ENCODE assay signal across 9 cellular contexts in genomic region chr3:10334461-10334860, GRCh38. TPM values are rescaled to one million over a fixed set of nuclear protein-coding genes. Genes with fewer than 3 reads are reported as not detected.
A peak's percentile ranks its signal among the peaks of the same experiment; 100 is the strongest.
DNase-seq lines count a peak whose midpoint lies in the region; ATAC-seq and TF ChIP-seq lines count a peak whose summit lies in the region.
"Had no signal": no experiment of that assay in that cellular context is flagged by ENCODE, and none has a peak within 500 bp of the region (broad histone marks: within the 10 kb centered on the region; RNA-seq: fewer than 3 reads in every experiment).

No MANE protein-coding gene starts in this region.

- CTCF ChIA-PET in CD8-positive, alpha-beta memory T cell (lab: Charles Lee): interaction anchor here (1.0 to 1.3 kb wide), 2 partner anchors 13 to 406 kb away, joined by 3 read pairs; partner anchors contain the start of gene SEC13

- H3K27ac ChIP-seq in RWPE2 (ENCODE audit: poor library complexity, severe bottlenecking) (no peak overlapping the region), foreskin keratinocyte (no peak overlapping the region)
- no peak overlapping the region for H3K27ac ChIP-seq in CD8-positive, alpha-beta memory T cell (ENCODE audit: low read depth, low read length)

- H3K4me1 ChIP-seq in RWPE2 (ENCODE audit: insufficient read depth, poor library complexity, severe bottlenecking): no peaks in the 10 kb centered on the region
- no peaks in the 10 kb centered on the region for H3K4me1 ChIP-seq in foreskin keratinocyte
- H3K4me1 ChIP-seq in CD8-positive, alpha-beta memory T cell (ENCODE audit: insufficient read depth, low read length): no peaks in the 10 kb centered on the region

- H3K36me3 Mint-ChIP-seq in CD8-positive, alpha-beta memory T cell: peaks cover 0 to under 1% (median 0%) of the 10 kb centered on the region in 3 donors

- peaks cover 0 to 5% (median 4%) of the 10 kb centered on the region in 3 donors for H3K4me1 Mint-ChIP-seq in CD8-positive, alpha-beta memory T cell

- H3K4me3 ChIP-seq in RWPE2 (ENCODE audit: severe bottlenecking): no peak overlapping the region
- no peak overlapping the region for H3K4me3 ChIP-seq in CD8-positive, alpha-beta memory T cell (ENCODE audit: low read length)

- no peaks in the 10 kb centered on the region for H3K36me3 ChIP-seq in RWPE2 (ENCODE audit: low read depth)
- no peaks in the 10 kb centered on the region for H3K36me3 ChIP-seq in CD8-positive, alpha-beta memory T cell (ENCODE audit: insufficient read depth, low read length)

- no peaks in the 10 kb centered on the region for H3K9me3 Mint-ChIP-seq in CD8-positive, alpha-beta memory T cell

- TF ChIP-seq CTCF in RWPE2 (IDR thresholded peaks at IDR 0.05; ENCODE audit: poor library complexity, severe bottlenecking): no peak
- TF ChIP-seq CTCF in foreskin keratinocyte (conservative IDR thresholded peaks at IDR 0.05): peak; percentile 43

- peaks cover 9 to 15% of the 10 kb centered on the region in 2 donors for H3K27me3 Mint-ChIP-seq in CD8-positive, alpha-beta memory T cell

- ATAC-seq in RWPE2 (ENCODE audit: low read depth) (0 out of 3 replicates have a peak, but pooled peaks have one; percentile 11), foreskin keratinocyte (peak; percentile 39)
- ATAC-seq: right cardiac atrium had no signal

- no peaks in the 10 kb centered on the region for H3K9me3 ChIP-seq in RWPE2 (ENCODE audit: severe bottlenecking)
- no peaks in the 10 kb centered on the region for H3K9me3 ChIP-seq in CD8-positive, alpha-beta memory T cell (ENCODE audit: low read length)

- H3K27ac Mint-ChIP-seq in CD8-positive, alpha-beta memory T cell: no peak overlapping the region

- POLR2A ChIA-PET in CD8-positive, alpha-beta memory T cell (lab: Charles Lee): no interaction called here

- H3K4me3 Mint-ChIP-seq in CD8-positive, alpha-beta memory T cell: no peak overlapping the region

- H3K27me3 ChIP-seq in RWPE2 (ENCODE audit: insufficient read depth, poor library complexity, severe bottlenecking): peaks cover 18% of the 10 kb centered on the region
- peaks cover 36% of the 10 kb centered on the region for H3K27me3 ChIP-seq in foreskin keratinocyte
- no peaks in the 10 kb centered on the region for H3K27me3 ChIP-seq in CD8-positive, alpha-beta memory T cell (ENCODE audit: insufficient read depth, low read length, poor library complexity, severe bottlenecking)

- peak; percentile 11 for DNase-seq in NCI-H2171 treated with DMSO at 0.1 percent for 48 hours (lab: John Stamatoyannopoulos, UW)
- DNase-seq in NCI-H2171 (lab: John Stamatoyannopoulos, UW): no peak
- DNase-seq in RWPE2 (ENCODE audit: low spot score): no peak
- no peak for DNase-seq in foreskin keratinocyte
- DNase-seq in stromal cell of bone marrow (ENCODE audit: low read depth): peak; percentile 44
- DNase-seq in NCI-H2196 treated with DMSO at 0.1 percent for 48 hours (lab: John Stamatoyannopoulos, UW; ENCODE audit: unreplicated experiment): no peak
- DNase-seq in CD8-positive, alpha-beta memory T cell: no peak
- DNase-seq in RPMI8226: no peak

RNA-seq across cellular contexts. Expression of gene SEC13, which starts 13.5 kb away (rescaled TPM):
- total RNA-seq in foreskin keratinocyte: 193 and 203 TPM in 2 replicates
- 205 and 220 TPM in 2 replicates for polyA plus RNA-seq in foreskin keratinocyte
- total RNA-seq in CD8-positive, alpha-beta memory T cell: 100 to 1,000 TPM; 110 TPM
- 134 TPM for polyA plus RNA-seq in CD8-positive, alpha-beta memory T cell

RNA-seq across cellular contexts. Expression of gene GHRL, which starts 41.7 kb away (rescaled TPM):
- total RNA-seq in foreskin keratinocyte: not detected in 2 replicates
- not detected in 2 replicates for polyA plus RNA-seq in foreskin keratinocyte
- total RNA-seq in CD8-positive, alpha-beta memory T cell: under 1 TPM in 1 of 2 experiments, not detected in 1; 0.69 TPM
- polyA plus RNA-seq in CD8-positive, alpha-beta memory T cell: 0.16 TPM
- total RNA-seq: right cardiac atrium had no signal

Comparison
In these comparisons a context has a peak if more than half of its experiments do, and no peak if none do; other contexts are left out.
1. DNase-seq: peak in NCI-H2171 treated with DMSO at 0.1 percent for 48 hours (single experiment) and stromal cell of bone marrow (single experiment); none in NCI-H2171 (single experiment), RWPE2 (single experiment), foreskin keratinocyte (0 of 2), NCI-H2196 treated with DMSO at 0.1 percent for 48 hours (single experiment), CD8-positive, alpha-beta memory T cell (0 of 5) and RPMI8226 (single experiment).